In genomic region chr1:203650012-203650836, GRCh38 we compare ENCODE assay signal across 1 cellular context.
TF ChIP-seq lines count a peak whose summit lies in the region.

No MANE protein-coding gene starts in this region.

TF ChIP-seq in GM12878, 131 proteins besides CTCF, POLR2A, EP300 and RAD21 (continued from another document and continues in another):
- TF ChIP-seq CEBPZ (IDR thresholded peaks at IDR 0.05; ENCODE audit: low read depth, low read length), result no peak
- TF ChIP-seq E4F1 (IDR thresholded peaks at IDR 0.05; ENCODE audit: borderline replicate concordance, partially characterized antibody), result no peak
- TF ChIP-seq KLF5 (IDR thresholded peaks at IDR 0.05; ENCODE audit: partially characterized antibody), result no peak
- no peak for TF ChIP-seq ZNF592 (IDR thresholded peaks at IDR 0.05)
- no peak for TF ChIP-seq ZZZ3 (IDR thresholded peaks at IDR 0.05; ENCODE audit: control insufficient read depth, insufficient read length, low read depth)
- TF ChIP-seq CREB1 (IDR thresholded peaks at IDR 0.05; ENCODE audit: low read depth), result no peak
- no peak for TF ChIP-seq BCLAF1 (IDR thresholded peaks at IDR 0.05)
- TF ChIP-seq BCL11A (IDR thresholded peaks at IDR 0.05; ENCODE audit: low read depth, low read length), result no peak
- no peak for TF ChIP-seq BRCA1 (IDR thresholded peaks at IDR 0.05; ENCODE audit: low read depth, low read length)
- TF ChIP-seq ZNF217 (IDR thresholded peaks at IDR 0.05), result 0 out of 2 replicates have a peak, but pooled peaks have one; percentile 32
- TF ChIP-seq ZBTB40 (IDR thresholded peaks at IDR 0.05; ENCODE audit: borderline replicate concordance), result no peak
- no peak for TF ChIP-seq SUPT20H (IDR thresholded peaks at IDR 0.05; ENCODE audit: borderline replicate concordance, control insufficient read depth, low read depth, low read length)
- no peak for TF ChIP-seq CEBPB (IDR thresholded peaks at IDR 0.05; ENCODE audit: borderline replicate concordance in 1 of 2, low read depth in 2 of 2, low read length in 2 of 2)
- peak; percentile 39; the same call in 1 of the 2 replicates for TF ChIP-seq MTA2 (IDR thresholded peaks at IDR 0.05; ENCODE audit: low read depth)
- TF ChIP-seq MLLT1 (IDR thresholded peaks at IDR 0.05), result peak; percentile 68
- no peak for TF ChIP-seq FOS (IDR thresholded peaks at IDR 0.05; ENCODE audit: borderline replicate concordance, extremely low read depth, insufficient read length)
- TF ChIP-seq ZNF622 (IDR thresholded peaks at IDR 0.05), result no peak
- 0 out of 3 replicates have a peak, but pooled peaks have one; percentile 34 for TF ChIP-seq POU2F2 (IDR thresholded peaks at IDR 0.05; ENCODE audit: borderline replicate concordance, low read depth, low read length)
- no peak for TF ChIP-seq HDAC2 (IDR thresholded peaks at IDR 0.05)
- TF ChIP-seq NBN (IDR thresholded peaks at IDR 0.05), result peak; percentile 32
- no peak for TF ChIP-seq ESRRA (IDR thresholded peaks at IDR 0.05; ENCODE audit: low read length)
- no peak for TF ChIP-seq EGR1 (IDR thresholded peaks at IDR 0.05; ENCODE audit: borderline replicate concordance in 1 of 2, low read depth in 2 of 2, low read length in 2 of 2)
- no peak for TF ChIP-seq STAT3 (IDR thresholded peaks at IDR 0.05; ENCODE audit: low read depth, low read length)
- TF ChIP-seq RELB (IDR thresholded peaks at IDR 0.05; ENCODE audit: low read depth), result 0 out of 2 replicates have a peak, but pooled peaks have one; percentile 33
- TF ChIP-seq CUX1 (IDR thresholded peaks at IDR 0.05; ENCODE audit: insufficient replicate concordance, low read depth, low read length), result no peak
